ENCODE assay signal across 8 cellular contexts in genomic region chr15:90286678-90287077, GRCh38.
DNase-seq lines count a peak whose midpoint lies in the region; ATAC-seq and TF ChIP-seq lines count a peak whose summit lies in the region.

No MANE protein-coding gene starts in this region.

- no peaks in the 10 kb centered on the region for H3K9me3 ChIP-seq in RWPE2 (ENCODE audit: severe bottlenecking)
- H3K9me3 ChIP-seq in neutrophil: no peaks in the 10 kb centered on the region

- H3K27me3 ChIP-seq in RWPE2 (ENCODE audit: insufficient read depth, poor library complexity, severe bottlenecking): no peaks in the 10 kb centered on the region
- H3K27me3 ChIP-seq in neutrophil: no peaks in the 10 kb centered on the region

- TF ChIP-seq CTCF in RWPE2 (IDR thresholded peaks at IDR 0.05; ENCODE audit: poor library complexity, severe bottlenecking): peak; percentile 95
- peak; percentile 48 for TF ChIP-seq CTCF in choroid plexus epithelial cell (conservative IDR thresholded peaks at IDR 0.05; ENCODE audit: low read depth, low read length)
- peak; percentile 20 for TF ChIP-seq CTCF in neutrophil (IDR thresholded peaks at IDR 0.05)

- H3K4me1 ChIP-seq in RWPE2 (ENCODE audit: insufficient read depth, poor library complexity, severe bottlenecking) (no peaks in the 10 kb centered on the region), neutrophil (ENCODE audit: control insufficient read depth in 1 of 2, insufficient read depth in 1 of 2, low read depth in 1 of 2, low read length in 1 of 2) (no peaks in the 10 kb centered on the region)

- ATAC-seq in GM18867 (IDR thresholded peaks at IDR 0.05; ENCODE audit: unreplicated experiment): peak; percentile 47
- ATAC-seq in RWPE2 (ENCODE audit: low read depth): peak; percentile 86

- DNase-seq in AG20443 (ENCODE audit: low spot score) (peak; percentile 18), RWPE2 (ENCODE audit: low spot score) (no peak), choroid plexus epithelial cell (ENCODE audit: low read depth) (peak; percentile 51), T-helper 9 cell (no peak), dedifferentiated amniotic fluid mesenchymal stem cell (ENCODE audit: extremely low spot score) (no peak), ecto neural progenitor cell (ENCODE audit: low spot score) (no peak)

- H3K36me3 ChIP-seq in RWPE2 (ENCODE audit: low read depth): no peaks in the 10 kb centered on the region
- no peaks in the 10 kb centered on the region for H3K36me3 ChIP-seq in neutrophil

- H3K4me3 ChIP-seq in RWPE2 (ENCODE audit: severe bottlenecking) (no peak overlapping the region), choroid plexus epithelial cell (ENCODE audit: low read depth, low read length) (no peak overlapping the region), neutrophil (ENCODE audit: low read depth in 1 of 2, low read length in 1 of 2) (no peak overlapping the region)

- H3K27ac ChIP-seq in RWPE2 (ENCODE audit: poor library complexity, severe bottlenecking) (no peak overlapping the region), neutrophil (no peak overlapping the region)

Comparison
In these comparisons a context has a peak if more than half of its experiments do, and no peak if none do; other contexts are left out.
1. DNase-seq: peak in AG20443 (single experiment) and choroid plexus epithelial cell (single experiment); none in RWPE2 (single experiment), T-helper 9 cell (single experiment), dedifferentiated amniotic fluid mesenchymal stem cell (single experiment) and ecto neural progenitor cell (single experiment).
2. CTCF ChIP-seq: peak in every context shown above with its lines; median percentile 95 in RWPE2; 48 in choroid plexus epithelial cell; 20 in neutrophil.